8 cellular contexts compared by ENCODE assay signal in the genomic region with DNA sequence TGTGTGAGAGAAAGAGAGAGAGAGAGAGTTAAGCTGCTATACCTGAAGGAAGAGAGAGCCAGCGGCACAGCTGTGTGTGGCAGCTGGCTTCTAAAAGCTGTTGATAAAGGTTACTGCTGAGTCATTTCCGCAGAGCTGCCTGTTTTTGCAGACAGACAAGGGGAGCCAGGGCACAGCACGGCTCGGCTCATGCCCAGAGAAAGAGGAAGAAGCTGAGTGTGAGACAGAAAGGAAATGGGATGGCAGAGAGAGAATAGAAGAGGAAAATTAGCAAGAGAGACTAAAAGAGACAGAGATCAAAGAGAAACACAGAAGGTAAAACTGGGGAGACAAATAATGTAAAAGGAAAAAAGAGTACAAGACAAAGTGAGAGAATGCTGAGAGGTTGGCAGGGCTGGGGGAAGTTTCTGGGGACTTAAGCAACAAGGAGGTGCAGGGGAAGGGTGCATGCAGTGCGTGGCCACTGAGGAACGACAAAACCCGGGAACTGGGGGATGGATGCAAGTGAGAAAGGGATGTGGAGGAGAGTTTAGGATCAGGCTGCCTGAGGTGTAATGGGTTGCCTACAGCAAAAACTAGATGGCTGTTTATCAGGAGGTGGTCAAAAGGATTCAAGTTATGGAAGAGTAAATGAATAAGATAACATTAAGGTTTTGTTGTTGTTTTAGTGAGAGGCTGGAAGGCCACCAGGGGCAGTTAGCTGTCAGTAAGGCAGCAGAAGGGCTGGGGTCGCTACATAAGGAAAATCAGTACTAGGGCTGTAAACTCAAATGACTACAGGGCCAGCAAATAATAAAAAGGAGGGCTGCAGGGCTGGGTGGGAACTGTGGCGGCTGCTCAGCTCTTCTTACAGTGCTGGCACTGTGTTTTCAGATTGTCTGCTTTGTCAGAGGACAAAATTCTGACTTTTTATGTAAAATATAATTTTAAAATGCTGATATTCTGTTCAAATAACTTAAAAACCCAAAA. TPM values are rescaled to one million over a fixed set of nuclear protein-coding genes. Genes with fewer than 3 reads are reported as not detected.
DNase-seq lines count a peak whose midpoint lies in the region; ATAC-seq and TF ChIP-seq lines count a peak whose summit lies in the region.

No MANE protein-coding gene starts in this region.

- H3K9me3 ChIP-seq in adrenal gland (replicated peaks in 1 of 3) (no peaks in the 10 kb centered on the region), aorta (ENCODE audit: control insufficient read depth, low read length) (no peaks in the 10 kb centered on the region)

- peak; percentile 92 for DNase-seq in GM12864 (ENCODE audit: low read depth)
- DNase-seq in NCI-H1417 (lab: John Stamatoyannopoulos, UW), result peak; percentile 35 to 94 (median 77)
- peak; percentile 50 to 87 for DNase-seq in SW 1271 (lab: John Stamatoyannopoulos, UW)
- DNase-seq in adrenal gland, result peak; percentile 75 to 95 (median 89)
- peak; percentile 82 for DNase-seq in left cardiac atrium
- DNase-seq in posterior vena cava (ENCODE audit: low spot score), result peak; percentile 92
- peak; percentile 79 to 90 for DNase-seq in aorta

- H3K4me1 ChIP-seq in adrenal gland (replicated peaks in 1 of 2) (peaks cover 47% of the 10 kb centered on the region in 2 donors), aorta (ENCODE audit: control insufficient read depth in 1 of 2, insufficient read depth in 2 of 2, low read length in 2 of 2) (peaks cover 0 to 6% of the 10 kb centered on the region in 2 donors)

- peak; percentile 56 to 93 for TF ChIP-seq POLR2A in adrenal gland (IDR thresholded peaks at IDR 0.05)

- no peaks in the 10 kb centered on the region for H3K27me3 ChIP-seq in adrenal gland
- H3K27me3 ChIP-seq in aorta (ENCODE audit: control insufficient read depth in 1 of 2, insufficient read depth in 2 of 2, low read length in 1 of 2), result no peaks in the 10 kb centered on the region

- H3K36me3 ChIP-seq in adrenal gland (replicated peaks in 1 of 2) (no peaks in the 10 kb centered on the region), aorta (ENCODE audit: control insufficient read depth in 1 of 2, insufficient read depth in 2 of 2, low read length in 1 of 2) (no peaks in the 10 kb centered on the region)

- H3K4me3 ChIP-seq in GM12864 (ENCODE audit: low read depth, low read length) (peak overlapping the region; percentile 59), adrenal gland (peak overlapping the region in 2 of 4 donors; percentile 12 to 62), aorta (ENCODE audit: low read length in 2 of 2) (peak overlapping the region; percentile 12 to 36)

- ATAC-seq in HG02678 (IDR thresholded peaks at IDR 0.05; ENCODE audit: unreplicated experiment) (peak; percentile 96), left cardiac atrium (peak; percentile 90 to 91), aorta (ENCODE audit: low FRiP score) (peak; percentile 91)

- H3K27ac ChIP-seq in adrenal gland (peak overlapping the region; percentile 42 to 93 (median 82)), aorta (ENCODE audit: low read depth in 1 of 2, low read length in 2 of 2) (peak overlapping the region; percentile 20 to 95)

- TF ChIP-seq CTCF in GM12864 (IDR thresholded peaks at IDR 0.05; ENCODE audit: low read depth, low read length, missing control alignments), result no peak
- peak in 1 of 6 experiments; percentile 5 for TF ChIP-seq CTCF in adrenal gland (IDR thresholded peaks at IDR 0.05)

- 3 to 5% (median 4%) methylated on average over 9 of the region's 9 CpGs for WGBS in adrenal gland, 4 donors
- 2 to 7% methylated on average over 9 of the region's 9 CpGs for WGBS in aorta, 2 donors

- intact Hi-C loops in adrenal gland (cut with DNase I), result no loop called here
- intact Hi-C loops in left cardiac atrium (cut with DNase I), result loop anchor here in 1 of 2 donors (5.0 kb wide), 1 partner anchor 38 kb away; no protein-coding TSS in a partner anchor
- intact Hi-C loops in posterior vena cava (cut with DNase I), result no loop called here
- intact Hi-C loops in aorta (cut with DNase I), result loop anchor here (1.0 to 5.0 kb wide), 2 partner anchors 38 to 102 kb away; a partner anchor contains a TSS

RNA-seq across cellular contexts. Expression of a gene that starts 22.9 kb away (rescaled TPM):
- 1,000 to 10,000 TPM in 7 of 8 donors, 100 to 1,000 TPM in 1; 801 to 2,952 (median 1,268) TPM for total RNA-seq in adrenal gland
- 1,000 to 10,000 TPM in 2 of 3 donors, 100 to 1,000 TPM in 1; 341 to 1,363 (median 1,237) TPM for polyA plus RNA-seq in adrenal gland
- 100 to 1,000 TPM; 290 to 337 TPM for total RNA-seq in left cardiac atrium
- 100 to 1,000 TPM; 375 to 444 TPM for total RNA-seq in posterior vena cava
- 100 to 1,000 TPM; 468 to 599 TPM for total RNA-seq in aorta
- 100 to 1,000 TPM; 216 to 526 TPM for polyA plus RNA-seq in aorta

Comparison
In these comparisons a context has a peak if more than half of its experiments do, and no peak if none do; other contexts are left out.
1. intact Hi-C loops: an anchor here in aorta (1.0 to 5.0 kb wide); none called in adrenal gland and posterior vena cava.